Comparison of ENCODE assay signal across 18 cellular contexts in genomic region chr2:74419345-74419744, GRCh38.
"Had no signal": no experiment of that assay in that cellular context is flagged by ENCODE, and none has a peak within 500 bp of the region (broad histone marks: within the 10 kb centered on the region; RNA-seq: fewer than 3 reads in every experiment).

No MANE protein-coding gene starts in this region.

- DNase-seq: activated CD4-positive, alpha-beta memory T cell treated with anti-CD3 and anti-CD28 coated beads for 36 hours; activated CD4-positive, alpha-beta T cell treated with anti-CD3 and anti-CD28 coated beads for 4 hours; activated naive CD4-positive, alpha-beta T cell treated with anti-CD3 and anti-CD28 coated beads for 36 hours; activated T-cell treated with anti-CD3 and anti-CD28 coated beads, Interleukin-2, amount 50 U/mL, for 24 hours; central memory CD4-positive, alpha-beta T cell; foreskin keratinocyte; hippocampal formation; left cardiac atrium; mesenchymal stem cell; natural killer cell; pancreas; retina; spleen; stimulated activated CD4-positive, alpha-beta T cell treated with anti-CD3 and anti-CD28 coated beads, Interleukin-4, amount 100 ng/mL, for 4 hours; stimulated activated naive B cell treated with anti-CD40 and anti-IgM and Interleukin-4, amounts not matched to agents 10 μg/mL and 1 μg/mL and 100 μg/mL, for 72 hours; upper lobe of right lung had no signal

- H3K27me3 Mint-ChIP-seq: activated T-cell treated with anti-CD3 and anti-CD28 coated beads, Interleukin-2, amount 50 U/mL, for 24 hours; stimulated activated naive B cell treated with anti-CD40 and anti-IgM and Interleukin-4, amounts not matched to agents 10 μg/mL and 1 μg/mL and 100 μg/mL, for 72 hours had no signal

- H3K9me3 Mint-ChIP-seq: activated CD4-positive, alpha-beta memory T cell treated with anti-CD3 and anti-CD28 coated beads for 36 hours; activated naive CD4-positive, alpha-beta T cell treated with anti-CD3 and anti-CD28 coated beads for 36 hours; activated T-cell treated with anti-CD3 and anti-CD28 coated beads, Interleukin-2, amount 50 U/mL, for 24 hours; natural killer cell; stimulated activated naive B cell treated with anti-CD40 and anti-IgM and Interleukin-4, amounts not matched to agents 10 μg/mL and 1 μg/mL and 100 μg/mL, for 72 hours; WTC11 had no signal

- H3K27me3 ChIP-seq: foreskin keratinocyte, pancreas, upper lobe of right lung had no signal

- H3K27ac Mint-ChIP-seq: activated CD4-positive, alpha-beta memory T cell treated with anti-CD3 and anti-CD28 coated beads for 36 hours; activated naive CD4-positive, alpha-beta T cell treated with anti-CD3 and anti-CD28 coated beads for 36 hours; activated T-cell treated with anti-CD3 and anti-CD28 coated beads, Interleukin-2, amount 50 U/mL, for 24 hours; WTC11 had no signal

- ATAC-seq: foreskin keratinocyte; left cardiac atrium; natural killer cell; pancreas; stimulated activated naive B cell treated with anti-CD40 and anti-IgM and Interleukin-4, amounts not matched to agents 10 μg/mL and 1 μg/mL and 100 μg/mL, for 72 hours; upper lobe of right lung; WTC11 had no signal

- H3K9me3 ChIP-seq: pancreas, spleen, thoracic aorta, upper lobe of right lung had no signal

- H3K4me3 ChIP-seq: pancreas, spleen, thoracic aorta, upper lobe of right lung had no signal

- H3K4me3 Mint-ChIP-seq: activated CD4-positive, alpha-beta memory T cell treated with anti-CD3 and anti-CD28 coated beads for 36 hours; WTC11 had no signal

- H3K36me3 ChIP-seq: pancreas, spleen, thoracic aorta, upper lobe of right lung had no signal

- H3K36me3 Mint-ChIP-seq: activated CD4-positive, alpha-beta memory T cell treated with anti-CD3 and anti-CD28 coated beads for 36 hours; natural killer cell had no signal

- H3K27ac ChIP-seq: foreskin keratinocyte, pancreas, thoracic aorta, upper lobe of right lung had no signal
